31 cellular contexts compared by ENCODE assay signal in the genomic region with DNA sequence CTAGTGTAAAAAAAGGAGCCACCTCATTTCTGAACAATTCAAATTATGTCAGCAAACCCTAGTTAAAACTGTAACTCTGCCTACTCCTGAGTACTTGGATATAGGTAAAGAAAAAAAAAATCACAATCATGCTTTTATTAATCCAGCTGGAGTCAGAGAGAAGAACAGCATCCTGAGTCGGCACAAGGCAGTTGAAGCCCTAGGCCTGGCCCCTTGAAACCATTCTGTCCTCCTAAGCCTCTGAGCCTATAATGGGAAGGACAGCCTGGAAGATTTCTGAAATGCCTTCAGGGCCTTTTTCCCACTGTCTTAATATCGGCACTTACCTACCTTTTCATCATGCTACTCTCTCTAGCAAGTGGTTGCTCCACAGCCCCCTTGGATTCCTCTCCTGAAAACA.
"Had no signal": no experiment of that assay in that cellular context is flagged by ENCODE, and none has a peak within 500 bp of the region (broad histone marks: within the 10 kb centered on the region; RNA-seq: fewer than 3 reads in every experiment).

No MANE protein-coding gene starts in this region.

- H3K27ac Mint-ChIP-seq: activated CD4-positive, alpha-beta memory T cell treated with anti-CD3 and anti-CD28 coated beads for 36 hours; activated CD4-positive, alpha-beta T cell treated with anti-CD3 and anti-CD28 coated beads for 36 hours; activated CD4-positive, alpha-beta T cell treated with anti-CD3 and anti-CD28 coated beads, Interleukin-2, amount 10 ng/mL, durations not matched to agents 24 days and 14 days; activated CD8-positive, alpha-beta memory T cell treated with anti-CD3 and anti-CD28 coated beads, Interleukin-2, amount 10 ng/mL, durations not matched to agents 7 days and 5 days; activated CD8-positive, alpha-beta T cell treated with anti-CD3 and anti-CD28 coated beads, Interleukin-2, amount 10 ng/mL, durations not matched to agents 7 days and 5 days; activated naive CD4-positive, alpha-beta T cell treated with anti-CD3 and anti-CD28 coated beads for 36 hours; activated naive CD4-positive, alpha-beta T cell treated with anti-CD3 and anti-CD28 coated beads, Interleukin-2, amount 50 U/mL, for 24 hours; activated naive CD8-positive, alpha-beta T cell treated with anti-CD3 and anti-CD28 coated beads for 36 hours; activated naive CD8-positive, alpha-beta T cell treated with anti-CD3 and anti-CD28 coated beads, Interleukin-2, amount 50 U/mL, for 24 hours; activated T-helper 1 cell treated with anti-CD3 and anti-CD28 coated beads, Interleukin-12 subunit alpha, Interleukin-12 subunit beta, Interleukin-2, Interleukin-4 antibody, amounts not matched to agents 30 ng/mL and 10 ng/mL and 1 ng/mL, durations not matched to agents 14 hours and 24 hours and 36 hours; activated T-helper 2 cell treated with anti-CD3 and anti-CD28 coated beads, Interferon-gamma antibody, Interleukin-2, Interleukin-4, amounts not matched to agents 10 μg/mL and 5 μg/mL and 100 μg/mL, durations not matched to agents 14 hours and 24 hours and 36 hours had no signal

- H3K4me1 ChIP-seq: adrenal gland, colonic mucosa, foreskin keratinocyte had no signal

- H3K27me3 ChIP-seq: adrenal gland, body of pancreas, colonic mucosa, esophagus muscularis mucosa, foreskin keratinocyte, gastrocnemius medialis, heart left ventricle had no signal

- H3K9me3 Mint-ChIP-seq: activated T-helper 1 cell treated with anti-CD3 and anti-CD28 coated beads, Interleukin-12 subunit alpha, Interleukin-12 subunit beta, Interleukin-2, Interleukin-4 antibody, amounts not matched to agents 30 ng/mL and 10 ng/mL and 1 ng/mL, durations not matched to agents 14 hours and 24 hours and 36 hours had no signal

- H3K4me3 Mint-ChIP-seq: activated CD4-positive, alpha-beta memory T cell treated with anti-CD3 and anti-CD28 coated beads for 36 hours; activated CD4-positive, alpha-beta T cell treated with anti-CD3 and anti-CD28 coated beads for 36 hours; activated CD4-positive, alpha-beta T cell treated with anti-CD3 and anti-CD28 coated beads, Interleukin-2, amount 10 ng/mL, durations not matched to agents 24 days and 14 days; activated CD8-positive, alpha-beta memory T cell treated with anti-CD3 and anti-CD28 coated beads, Interleukin-2, amount 10 ng/mL, durations not matched to agents 7 days and 5 days; activated CD8-positive, alpha-beta T cell treated with anti-CD3 and anti-CD28 coated beads, Interleukin-2, amount 10 ng/mL, durations not matched to agents 7 days and 5 days; activated naive CD4-positive, alpha-beta T cell treated with anti-CD3 and anti-CD28 coated beads for 36 hours; activated naive CD4-positive, alpha-beta T cell treated with anti-CD3 and anti-CD28 coated beads, Interleukin-2, amount 50 U/mL, for 24 hours; activated naive CD8-positive, alpha-beta T cell treated with anti-CD3 and anti-CD28 coated beads for 36 hours; activated naive CD8-positive, alpha-beta T cell treated with anti-CD3 and anti-CD28 coated beads, Interleukin-2, amount 50 U/mL, for 24 hours; activated T-helper 1 cell treated with anti-CD3 and anti-CD28 coated beads, Interleukin-12 subunit alpha, Interleukin-12 subunit beta, Interleukin-2, Interleukin-4 antibody, amounts not matched to agents 30 ng/mL and 10 ng/mL and 1 ng/mL, durations not matched to agents 14 hours and 24 hours and 36 hours had no signal

- H3K9me3 ChIP-seq: body of pancreas, colonic mucosa, gastrocnemius medialis had no signal

- H3K36me3 ChIP-seq: adrenal gland, colonic mucosa, esophagus muscularis mucosa, gastrocnemius medialis, heart left ventricle had no signal

- DNase-seq: activated CD4-positive, alpha-beta memory T cell treated with anti-CD3 and anti-CD28 coated beads for 36 hours; activated CD4-positive, alpha-beta T cell treated with anti-CD3 and anti-CD28 coated beads for 36 hours; activated CD4-positive, alpha-beta T cell treated with anti-CD3 and anti-CD28 coated beads, Interleukin-2, amount 10 ng/mL, durations not matched to agents 24 days and 14 days; activated CD4-positive, CD25-positive, alpha-beta regulatory T cell; activated CD4-positive, CD25-positive, alpha-beta regulatory T cell treated with anti-CD3 and anti-CD28 coated beads, Interleukin-2, amount 50 U/mL, for 72 hours; activated CD8-positive, alpha-beta memory T cell treated with anti-CD3 and anti-CD28 coated beads, Interleukin-2, amount 10 ng/mL, durations not matched to agents 7 days and 5 days; activated CD8-positive, alpha-beta memory T cell treated with anti-CD3 and anti-CD28 coated beads, Interleukin-2, amount 50 U/mL, for 4 hours; activated CD8-positive, alpha-beta T cell treated with anti-CD3 and anti-CD28 coated beads, Interleukin-2, amount 10 ng/mL, durations not matched to agents 7 days and 5 days; activated effector memory CD4-positive, alpha-beta T cell treated with anti-CD3 and anti-CD28 coated beads, Interleukin-2, amount 50 U/mL, for 16 hours; activated naive CD4-positive, alpha-beta T cell treated with anti-CD3 and anti-CD28 coated beads for 36 hours; activated naive CD8-positive, alpha-beta T cell treated with anti-CD3 and anti-CD28 coated beads for 36 hours; activated naive CD8-positive, alpha-beta T cell treated with anti-CD3 and anti-CD28 coated beads, Interleukin-2, amount 50 U/mL, for 24 hours; activated T-cell treated with anti-CD3 and anti-CD28 coated beads, Interleukin-2, amount 50 U/mL, for 1 hour; activated T-cell treated with anti-CD3 and anti-CD28 coated beads, Interleukin-2, amount 50 U/mL, for 48 hours; adrenal gland; amygdala; aorta; body of pancreas; caudate nucleus; colonic mucosa; effector CD8-positive, alpha-beta T cell; erythroblast; foreskin keratinocyte; gastrocnemius medialis; glutamatergic neuron; heart left ventricle; T-helper 2 cell had no signal

- H3K4me3 ChIP-seq: adrenal gland, body of pancreas, colonic mucosa, esophagus muscularis mucosa, gastrocnemius medialis, heart left ventricle had no signal

- ATAC-seq: activated CD4-positive, alpha-beta T cell treated with anti-CD3 and anti-CD28 coated beads for 36 hours; activated CD8-positive, alpha-beta memory T cell treated with anti-CD3 and anti-CD28 coated beads, Interleukin-2, amount 10 ng/mL, durations not matched to agents 7 days and 5 days; activated CD8-positive, alpha-beta T cell treated with anti-CD3 and anti-CD28 coated beads, Interleukin-2, amount 10 ng/mL, durations not matched to agents 7 days and 5 days; activated naive CD8-positive, alpha-beta T cell treated with anti-CD3 and anti-CD28 coated beads, Interleukin-2, amount 50 U/mL, for 24 hours; body of pancreas; foreskin keratinocyte; gastrocnemius medialis; heart left ventricle had no signal

- H3K4me1 Mint-ChIP-seq: activated CD4-positive, alpha-beta T cell treated with anti-CD3 and anti-CD28 coated beads for 36 hours; activated CD4-positive, alpha-beta T cell treated with anti-CD3 and anti-CD28 coated beads, Interleukin-2, amount 10 ng/mL, durations not matched to agents 24 days and 14 days; activated CD8-positive, alpha-beta memory T cell treated with anti-CD3 and anti-CD28 coated beads, Interleukin-2, amount 10 ng/mL, durations not matched to agents 7 days and 5 days; activated naive CD4-positive, alpha-beta T cell treated with anti-CD3 and anti-CD28 coated beads, Interleukin-2, amount 50 U/mL, for 24 hours; activated naive CD8-positive, alpha-beta T cell treated with anti-CD3 and anti-CD28 coated beads for 36 hours; activated naive CD8-positive, alpha-beta T cell treated with anti-CD3 and anti-CD28 coated beads, Interleukin-2, amount 50 U/mL, for 24 hours had no signal

- H3K36me3 Mint-ChIP-seq: activated CD8-positive, alpha-beta memory T cell treated with anti-CD3 and anti-CD28 coated beads, Interleukin-2, amount 10 ng/mL, durations not matched to agents 7 days and 5 days had no signal

- H3K27me3 Mint-ChIP-seq: activated CD4-positive, alpha-beta T cell treated with anti-CD3 and anti-CD28 coated beads, Interleukin-2, amount 10 ng/mL, durations not matched to agents 24 days and 14 days; activated CD8-positive, alpha-beta memory T cell treated with anti-CD3 and anti-CD28 coated beads, Interleukin-2, amount 10 ng/mL, durations not matched to agents 7 days and 5 days; activated naive CD8-positive, alpha-beta T cell treated with anti-CD3 and anti-CD28 coated beads for 36 hours had no signal

- H3K27ac ChIP-seq: adrenal gland, body of pancreas, colonic mucosa, esophagus muscularis mucosa, foreskin keratinocyte, gastrocnemius medialis, heart left ventricle had no signal
